In genomic region chrX:39337461-39337860, GRCh38 we compare ENCODE assay signal across 9 cellular contexts.
DNase-seq lines count a peak whose midpoint lies in the region; ATAC-seq and TF ChIP-seq lines count a peak whose summit lies in the region.
"Had no signal": no experiment of that assay in that cellular context is flagged by ENCODE, and none has a peak within 500 bp of the region (broad histone marks: within the 10 kb centered on the region; RNA-seq: fewer than 3 reads in every experiment).

No MANE protein-coding gene starts in this region.

- H3K4me1 ChIP-seq in esophagus squamous epithelium (peaks cover 0 to 14% (median 0%) of the 10 kb centered on the region in 3 donors), tibial artery (peaks cover 0 to 46% (median 5%) of the 10 kb centered on the region in 4 donors)

- no peak overlapping the region for H3K4me3 Mint-ChIP-seq in activated T-cell treated with anti-CD3 and anti-CD28 coated beads, Interleukin-2, amount 50 U/mL, for 24 hours

- H3K4me3 ChIP-seq in esophagus squamous epithelium = no peak overlapping the region
- H3K4me3 ChIP-seq in tibial artery = no peak overlapping the region

- no peak for TF ChIP-seq POLR2A in esophagus squamous epithelium (IDR thresholded peaks at IDR 0.05)

- H3K27ac Mint-ChIP-seq in activated T-cell treated with anti-CD3 and anti-CD28 coated beads, Interleukin-2, amount 50 U/mL, for 24 hours = peak overlapping the region; percentile 84

- H3K9me3 Mint-ChIP-seq in activated T-cell treated with anti-CD3 and anti-CD28 coated beads, Interleukin-2, amount 50 U/mL, for 24 hours = no peaks in the 10 kb centered on the region
- H3K9me3 Mint-ChIP-seq: effector memory CD8-positive, alpha-beta T cell had no signal

- peaks cover 26% of the 10 kb centered on the region for H3K27me3 Mint-ChIP-seq in activated T-cell treated with anti-CD3 and anti-CD28 coated beads, Interleukin-2, amount 50 U/mL, for 24 hours

- 46 to 76% methylated on average over 2 to 6 of the region's 6 CpGs for WGBS in esophagus squamous epithelium, 2 donors

- ATAC-seq in HG03439 (IDR thresholded peaks at IDR 0.05; ENCODE audit: unreplicated experiment) (no peak), left lobe of liver (no peak)
- ATAC-seq: effector memory CD8-positive, alpha-beta T cell had no signal

- peak overlapping the region in 3 of 4 donors; percentile 38 to 73 (median 70) for H3K27ac ChIP-seq in esophagus squamous epithelium
- peak overlapping the region; percentile 49 to 61 for H3K27ac ChIP-seq in tibial artery

- H3K36me3 Mint-ChIP-seq in activated T-cell treated with anti-CD3 and anti-CD28 coated beads, Interleukin-2, amount 50 U/mL, for 24 hours (ENCODE audit: low read depth) = no peaks in the 10 kb centered on the region

- intact Hi-C loops in esophagus squamous epithelium (cut with DNase I) (no loop called here), tibial artery (cut with DNase I; ENCODE audit: low total_unique reads) (no loop called here)

- TF ChIP-seq CTCF in esophagus squamous epithelium (IDR thresholded peaks at IDR 0.05) = no peak
- no peak for TF ChIP-seq CTCF in tibial artery (IDR thresholded peaks at IDR 0.05)
- TF ChIP-seq CTCF in GM10266 (IDR thresholded peaks at IDR 0.05; ENCODE audit: control insufficient read depth, insufficient read depth, low read depth, missing control alignments) = no peak

- no peaks in the 10 kb centered on the region for H3K36me3 ChIP-seq in esophagus squamous epithelium
- no peaks in the 10 kb centered on the region for H3K36me3 ChIP-seq in tibial artery

- H3K4me1 Mint-ChIP-seq in activated T-cell treated with anti-CD3 and anti-CD28 coated beads, Interleukin-2, amount 50 U/mL, for 24 hours (ENCODE audit: low read depth) = peaks cover 41% of the 10 kb centered on the region

- DNase-seq in activated T-cell treated with anti-CD3 and anti-CD28 coated beads, Interleukin-2, amount 50 U/mL, for 24 hours = no peak
- no peak for DNase-seq in activated T-cell treated with anti-CD3 and anti-CD28 coated beads, Interleukin-2, amount 50 U/mL, for 1 hour
- DNase-seq in NCI-H446 (lab: John Stamatoyannopoulos, UW) (peak; percentile 43 to 68), esophagus squamous epithelium (lab: John Stamatoyannopoulos, UW) (no peak), tibial artery (no peak), GM10266 (ENCODE audit: extremely low spot score) (no peak), left lobe of liver (ENCODE audit: low spot score) (no peak)
- DNase-seq: effector memory CD8-positive, alpha-beta T cell had no signal

- H3K9me3 ChIP-seq in esophagus squamous epithelium = no peaks in the 10 kb centered on the region
- H3K9me3 ChIP-seq in tibial artery = no peaks in the 10 kb centered on the region

- H3K27me3 ChIP-seq in esophagus squamous epithelium (no peaks in the 10 kb centered on the region), tibial artery (no peaks in the 10 kb centered on the region)

Comparison
In these comparisons a context has a peak if more than half of its experiments do, and no peak if none do; other contexts are left out.
1. DNase-seq: peak in NCI-H446 (2 of 2); none in activated T-cell treated with anti-CD3 and anti-CD28 coated beads, Interleukin-2, amount 50 U/mL, for 24 hours (single experiment), activated T-cell treated with anti-CD3 and anti-CD28 coated beads, Interleukin-2, amount 50 U/mL, for 1 hour (single experiment), esophagus squamous epithelium (single experiment), tibial artery (0 of 2), GM10266 (single experiment) and left lobe of liver (single experiment).